8 cellular contexts compared by ENCODE assay signal in genomic region chr12:7190268-7191055, GRCh38. TPM values are rescaled to one million over a fixed set of nuclear protein-coding genes. Genes with fewer than 3 reads are reported as not detected.
A peak's percentile ranks its signal among the peaks of the same experiment; 100 is the strongest.
DNase-seq lines count a peak whose midpoint lies in the region; TF ChIP-seq lines count a peak whose summit lies in the region.

No MANE protein-coding gene starts in this region.

- peaks cover 8% of the 10 kb centered on the region for H3K4me1 ChIP-seq in prostate gland (replicated peaks)

- intact Hi-C loops in prostate gland (cut with DNase I): no loop called here

- no peak for TF ChIP-seq POLR2A in prostate gland (IDR thresholded peaks at IDR 0.05)

- H3K9me3 ChIP-seq in prostate gland: no peaks in the 10 kb centered on the region

- peak; percentile 58 for DNase-seq in NCI-H2171 (lab: John Stamatoyannopoulos, UW)
- no peak for DNase-seq in NCI-H2171 treated with DMSO at 0.1 percent for 48 hours (lab: John Stamatoyannopoulos, UW)
- peak; percentile 53 for DNase-seq in NCI-H146 treated with DMSO at 0.1 percent for 48 hours (lab: John Stamatoyannopoulos, UW; ENCODE audit: unreplicated experiment)
- DNase-seq in hepatic stellate cell (ENCODE audit: low spot score): peak; percentile 46
- peak; percentile 11 for DNase-seq in prostate gland (ENCODE audit: low spot score)
- no peak for DNase-seq in LoVo (ENCODE audit: low spot score)
- DNase-seq in SKM-1 treated with dmso at 0.1 percent for 144 hours (lab: John Stamatoyannopoulos, UW; ENCODE audit: unreplicated experiment): no peak

- TF ChIP-seq CTCF in prostate gland (IDR thresholded peaks at IDR 0.05): no peak

- H3K4me3 ChIP-seq in prostate gland: peak overlapping the region; percentile 72 to 86

- WGBS in adipose tissue, 3 donors: 24 to 36% (median 30%) methylated on average over 17 of the region's 17 CpGs
- WGBS in prostate gland: 22% methylated on average over 17 of the region's 17 CpGs

- H3K27me3 ChIP-seq in prostate gland (replicated peaks; ENCODE audit: insufficient read depth): no peaks in the 10 kb centered on the region

- peak overlapping the region; percentile 29 for H3K27ac ChIP-seq in adipose tissue (ENCODE audit: low read depth, low read length)
- peak overlapping the region; percentile 81 to 87 for H3K27ac ChIP-seq in prostate gland

- no peaks in the 10 kb centered on the region for H3K36me3 ChIP-seq in prostate gland

RNA-seq across cellular contexts. Expression of gene PEX5, which starts 1.0 kb away (rescaled TPM):
- polyA plus RNA-seq in adipose tissue: 10 to 100 TPM; 29.5 to 90.1 (median 42.8) TPM
- 10 to 100 TPM; 26.2 to 78.6 TPM for total RNA-seq in prostate gland

Comparison
In these comparisons a context has a peak if more than half of its experiments do, and no peak if none do; other contexts are left out.
1. DNase-seq: peak in NCI-H2171 (single experiment), NCI-H146 treated with DMSO at 0.1 percent for 48 hours (single experiment), hepatic stellate cell (single experiment) and prostate gland (single experiment); none in NCI-H2171 treated with DMSO at 0.1 percent for 48 hours (single experiment), LoVo (single experiment) and SKM-1 treated with dmso at 0.1 percent for 144 hours (single experiment).